ENCODE assay signal across 2 cellular contexts in the genomic region with DNA sequence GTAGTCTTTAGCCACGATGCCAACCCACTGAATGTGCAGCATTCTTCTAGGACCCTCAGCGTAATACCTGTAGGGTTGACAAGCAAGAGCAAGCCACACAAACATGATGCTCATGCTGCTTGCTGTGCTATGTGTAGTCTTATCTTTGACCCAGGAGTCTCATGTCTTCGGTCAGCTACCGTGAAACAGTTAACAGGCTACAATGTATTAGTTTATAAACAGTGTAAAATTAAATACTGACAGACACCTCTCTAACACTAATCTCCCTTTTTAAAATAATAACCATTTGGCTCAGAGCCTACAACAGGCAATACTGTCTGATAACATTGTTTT.
TF ChIP-seq lines count a peak whose summit lies in the region.

No MANE protein-coding gene starts in this region.

TF ChIP-seq in A549, 52 proteins besides CTCF, POLR2A, EP300 and RAD21 (continued from another document):
- TF ChIP-seq, protein P1, sequence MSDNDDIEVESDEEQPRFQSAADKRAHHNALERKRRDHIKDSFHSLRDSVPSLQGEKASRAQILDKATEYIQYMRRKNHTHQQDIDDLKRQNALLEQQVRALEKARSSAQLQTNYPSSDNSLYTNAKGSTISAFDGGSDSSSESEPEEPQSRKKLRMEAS (IDR thresholded peaks at IDR 0.05) = no peak
- TF ChIP-seq, protein P2, sequence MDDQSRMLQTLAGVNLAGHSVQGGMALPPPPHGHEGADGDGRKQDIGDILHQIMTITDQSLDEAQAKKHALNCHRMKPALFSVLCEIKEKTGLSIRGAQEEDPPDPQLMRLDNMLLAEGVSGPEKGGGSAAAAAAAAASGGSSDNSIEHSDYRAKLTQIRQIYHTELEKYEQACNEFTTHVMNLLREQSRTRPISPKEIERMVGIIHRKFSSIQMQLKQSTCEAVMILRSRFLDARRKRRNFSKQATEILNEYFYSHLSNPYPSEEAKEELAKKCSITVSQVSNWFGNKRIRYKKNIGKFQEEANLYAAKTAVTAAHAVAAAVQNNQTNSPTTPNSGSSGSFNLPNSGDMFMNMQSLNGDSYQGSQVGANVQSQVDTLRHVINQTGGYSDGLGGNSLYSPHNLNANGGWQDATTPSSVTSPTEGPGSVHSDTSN (IDR thresholded peaks at IDR 0.05) = no peak
- TF ChIP-seq PHF8 (IDR thresholded peaks at IDR 0.05; ENCODE audit: borderline replicate concordance, low read depth) (no peak), MAFK (IDR thresholded peaks at IDR 0.05; ENCODE audit: partially characterized antibody) (no peak), FOXS1 (CRISPR knock-in tag; IDR thresholded peaks at IDR 0.05) (no peak), KDM5A (IDR thresholded peaks at IDR 0.05) (no peak), HEYL (CRISPR knock-in tag; IDR thresholded peaks at IDR 0.05) (no peak), NPAS2 (CRISPR knock-in tag; IDR thresholded peaks at IDR 0.05; ENCODE audit: borderline replicate concordance) (no peak), CBX2 (IDR thresholded peaks at IDR 0.05; ENCODE audit: borderline replicate concordance, low read depth) (no peak), ZC3H11A (IDR thresholded peaks at IDR 0.05) (no peak), ZNF302 (CRISPR knock-in tag; IDR thresholded peaks at IDR 0.05) (no peak), GATA3 (IDR thresholded peaks at IDR 0.05; ENCODE audit: borderline replicate concordance) (no peak), TP53 (CRISPR knock-in tag; IDR thresholded peaks at IDR 0.05) (no peak), CHD4 (IDR thresholded peaks at IDR 0.05; ENCODE audit: borderline replicate concordance) (no peak)
- TF ChIP-seq, protein P3, sequence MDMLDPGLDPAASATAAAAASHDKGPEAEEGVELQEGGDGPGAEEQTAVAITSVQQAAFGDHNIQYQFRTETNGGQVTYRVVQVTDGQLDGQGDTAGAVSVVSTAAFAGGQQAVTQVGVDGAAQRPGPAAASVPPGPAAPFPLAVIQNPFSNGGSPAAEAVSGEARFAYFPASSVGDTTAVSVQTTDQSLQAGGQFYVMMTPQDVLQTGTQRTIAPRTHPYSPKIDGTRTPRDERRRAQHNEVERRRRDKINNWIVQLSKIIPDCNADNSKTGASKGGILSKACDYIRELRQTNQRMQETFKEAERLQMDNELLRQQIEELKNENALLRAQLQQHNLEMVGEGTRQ (IDR thresholded peaks at IDR 0.05) = no peak
- TF ChIP-seq, protein P4, sequence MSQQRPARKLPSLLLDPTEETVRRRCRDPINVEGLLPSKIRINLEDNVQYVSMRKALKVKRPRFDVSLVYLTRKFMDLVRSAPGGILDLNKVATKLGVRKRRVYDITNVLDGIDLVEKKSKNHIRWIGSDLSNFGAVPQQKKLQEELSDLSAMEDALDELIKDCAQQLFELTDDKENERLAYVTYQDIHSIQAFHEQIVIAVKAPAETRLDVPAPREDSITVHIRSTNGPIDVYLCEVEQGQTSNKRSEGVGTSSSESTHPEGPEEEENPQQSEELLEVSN (IDR thresholded peaks at IDR 0.05; ENCODE audit: borderline replicate concordance, low read depth) = no peak
- TF ChIP-seq, protein P5, sequence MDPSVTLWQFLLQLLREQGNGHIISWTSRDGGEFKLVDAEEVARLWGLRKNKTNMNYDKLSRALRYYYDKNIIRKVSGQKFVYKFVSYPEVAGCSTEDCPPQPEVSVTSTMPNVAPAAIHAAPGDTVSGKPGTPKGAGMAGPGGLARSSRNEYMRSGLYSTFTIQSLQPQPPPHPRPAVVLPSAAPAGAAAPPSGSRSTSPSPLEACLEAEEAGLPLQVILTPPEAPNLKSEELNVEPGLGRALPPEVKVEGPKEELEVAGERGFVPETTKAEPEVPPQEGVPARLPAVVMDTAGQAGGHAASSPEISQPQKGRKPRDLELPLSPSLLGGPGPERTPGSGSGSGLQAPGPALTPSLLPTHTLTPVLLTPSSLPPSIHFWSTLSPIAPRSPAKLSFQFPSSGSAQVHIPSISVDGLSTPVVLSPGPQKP (IDR thresholded peaks at IDR 0.05; ENCODE audit: low read depth, low read length) = no peak

TF ChIP-seq in GM23338, 12 proteins besides CTCF, POLR2A, EP300 and RAD21 (continued from another document):
- TF ChIP-seq POLR2AphosphoS5 (IDR thresholded peaks at IDR 0.05; ENCODE audit: low read depth) (no peak), STAT1 (IDR thresholded peaks at IDR 0.05; ENCODE audit: unreplicated experiment) (no peak), ZNF331 (CRISPR knock-in tag; IDR thresholded peaks at IDR 0.05; ENCODE audit: low read depth) (no peak), EZH2phosphoT487 (IDR thresholded peaks at IDR 0.05; ENCODE audit: unreplicated experiment) (no peak)
- TF ChIP-seq, protein P6, sequence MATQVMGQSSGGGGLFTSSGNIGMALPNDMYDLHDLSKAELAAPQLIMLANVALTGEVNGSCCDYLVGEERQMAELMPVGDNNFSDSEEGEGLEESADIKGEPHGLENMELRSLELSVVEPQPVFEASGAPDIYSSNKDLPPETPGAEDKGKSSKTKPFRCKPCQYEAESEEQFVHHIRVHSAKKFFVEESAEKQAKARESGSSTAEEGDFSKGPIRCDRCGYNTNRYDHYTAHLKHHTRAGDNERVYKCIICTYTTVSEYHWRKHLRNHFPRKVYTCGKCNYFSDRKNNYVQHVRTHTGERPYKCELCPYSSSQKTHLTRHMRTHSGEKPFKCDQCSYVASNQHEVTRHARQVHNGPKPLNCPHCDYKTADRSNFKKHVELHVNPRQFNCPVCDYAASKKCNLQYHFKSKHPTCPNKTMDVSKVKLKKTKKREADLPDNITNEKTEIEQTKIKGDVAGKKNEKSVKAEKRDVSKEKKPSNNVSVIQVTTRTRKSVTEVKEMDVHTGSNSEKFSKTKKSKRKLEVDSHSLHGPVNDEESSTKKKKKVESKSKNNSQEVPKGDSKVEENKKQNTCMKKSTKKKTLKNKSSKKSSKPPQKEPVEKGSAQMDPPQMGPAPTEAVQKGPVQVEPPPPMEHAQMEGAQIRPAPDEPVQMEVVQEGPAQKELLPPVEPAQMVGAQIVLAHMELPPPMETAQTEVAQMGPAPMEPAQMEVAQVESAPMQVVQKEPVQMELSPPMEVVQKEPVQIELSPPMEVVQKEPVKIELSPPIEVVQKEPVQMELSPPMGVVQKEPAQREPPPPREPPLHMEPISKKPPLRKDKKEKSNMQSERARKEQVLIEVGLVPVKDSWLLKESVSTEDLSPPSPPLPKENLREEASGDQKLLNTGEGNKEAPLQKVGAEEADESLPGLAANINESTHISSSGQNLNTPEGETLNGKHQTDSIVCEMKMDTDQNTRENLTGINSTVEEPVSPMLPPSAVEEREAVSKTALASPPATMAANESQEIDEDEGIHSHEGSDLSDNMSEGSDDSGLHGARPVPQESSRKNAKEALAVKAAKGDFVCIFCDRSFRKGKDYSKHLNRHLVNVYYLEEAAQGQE (IDR thresholded peaks at IDR 0.05; ENCODE audit: unreplicated experiment) = no peak
- TF ChIP-seq, protein P7, sequence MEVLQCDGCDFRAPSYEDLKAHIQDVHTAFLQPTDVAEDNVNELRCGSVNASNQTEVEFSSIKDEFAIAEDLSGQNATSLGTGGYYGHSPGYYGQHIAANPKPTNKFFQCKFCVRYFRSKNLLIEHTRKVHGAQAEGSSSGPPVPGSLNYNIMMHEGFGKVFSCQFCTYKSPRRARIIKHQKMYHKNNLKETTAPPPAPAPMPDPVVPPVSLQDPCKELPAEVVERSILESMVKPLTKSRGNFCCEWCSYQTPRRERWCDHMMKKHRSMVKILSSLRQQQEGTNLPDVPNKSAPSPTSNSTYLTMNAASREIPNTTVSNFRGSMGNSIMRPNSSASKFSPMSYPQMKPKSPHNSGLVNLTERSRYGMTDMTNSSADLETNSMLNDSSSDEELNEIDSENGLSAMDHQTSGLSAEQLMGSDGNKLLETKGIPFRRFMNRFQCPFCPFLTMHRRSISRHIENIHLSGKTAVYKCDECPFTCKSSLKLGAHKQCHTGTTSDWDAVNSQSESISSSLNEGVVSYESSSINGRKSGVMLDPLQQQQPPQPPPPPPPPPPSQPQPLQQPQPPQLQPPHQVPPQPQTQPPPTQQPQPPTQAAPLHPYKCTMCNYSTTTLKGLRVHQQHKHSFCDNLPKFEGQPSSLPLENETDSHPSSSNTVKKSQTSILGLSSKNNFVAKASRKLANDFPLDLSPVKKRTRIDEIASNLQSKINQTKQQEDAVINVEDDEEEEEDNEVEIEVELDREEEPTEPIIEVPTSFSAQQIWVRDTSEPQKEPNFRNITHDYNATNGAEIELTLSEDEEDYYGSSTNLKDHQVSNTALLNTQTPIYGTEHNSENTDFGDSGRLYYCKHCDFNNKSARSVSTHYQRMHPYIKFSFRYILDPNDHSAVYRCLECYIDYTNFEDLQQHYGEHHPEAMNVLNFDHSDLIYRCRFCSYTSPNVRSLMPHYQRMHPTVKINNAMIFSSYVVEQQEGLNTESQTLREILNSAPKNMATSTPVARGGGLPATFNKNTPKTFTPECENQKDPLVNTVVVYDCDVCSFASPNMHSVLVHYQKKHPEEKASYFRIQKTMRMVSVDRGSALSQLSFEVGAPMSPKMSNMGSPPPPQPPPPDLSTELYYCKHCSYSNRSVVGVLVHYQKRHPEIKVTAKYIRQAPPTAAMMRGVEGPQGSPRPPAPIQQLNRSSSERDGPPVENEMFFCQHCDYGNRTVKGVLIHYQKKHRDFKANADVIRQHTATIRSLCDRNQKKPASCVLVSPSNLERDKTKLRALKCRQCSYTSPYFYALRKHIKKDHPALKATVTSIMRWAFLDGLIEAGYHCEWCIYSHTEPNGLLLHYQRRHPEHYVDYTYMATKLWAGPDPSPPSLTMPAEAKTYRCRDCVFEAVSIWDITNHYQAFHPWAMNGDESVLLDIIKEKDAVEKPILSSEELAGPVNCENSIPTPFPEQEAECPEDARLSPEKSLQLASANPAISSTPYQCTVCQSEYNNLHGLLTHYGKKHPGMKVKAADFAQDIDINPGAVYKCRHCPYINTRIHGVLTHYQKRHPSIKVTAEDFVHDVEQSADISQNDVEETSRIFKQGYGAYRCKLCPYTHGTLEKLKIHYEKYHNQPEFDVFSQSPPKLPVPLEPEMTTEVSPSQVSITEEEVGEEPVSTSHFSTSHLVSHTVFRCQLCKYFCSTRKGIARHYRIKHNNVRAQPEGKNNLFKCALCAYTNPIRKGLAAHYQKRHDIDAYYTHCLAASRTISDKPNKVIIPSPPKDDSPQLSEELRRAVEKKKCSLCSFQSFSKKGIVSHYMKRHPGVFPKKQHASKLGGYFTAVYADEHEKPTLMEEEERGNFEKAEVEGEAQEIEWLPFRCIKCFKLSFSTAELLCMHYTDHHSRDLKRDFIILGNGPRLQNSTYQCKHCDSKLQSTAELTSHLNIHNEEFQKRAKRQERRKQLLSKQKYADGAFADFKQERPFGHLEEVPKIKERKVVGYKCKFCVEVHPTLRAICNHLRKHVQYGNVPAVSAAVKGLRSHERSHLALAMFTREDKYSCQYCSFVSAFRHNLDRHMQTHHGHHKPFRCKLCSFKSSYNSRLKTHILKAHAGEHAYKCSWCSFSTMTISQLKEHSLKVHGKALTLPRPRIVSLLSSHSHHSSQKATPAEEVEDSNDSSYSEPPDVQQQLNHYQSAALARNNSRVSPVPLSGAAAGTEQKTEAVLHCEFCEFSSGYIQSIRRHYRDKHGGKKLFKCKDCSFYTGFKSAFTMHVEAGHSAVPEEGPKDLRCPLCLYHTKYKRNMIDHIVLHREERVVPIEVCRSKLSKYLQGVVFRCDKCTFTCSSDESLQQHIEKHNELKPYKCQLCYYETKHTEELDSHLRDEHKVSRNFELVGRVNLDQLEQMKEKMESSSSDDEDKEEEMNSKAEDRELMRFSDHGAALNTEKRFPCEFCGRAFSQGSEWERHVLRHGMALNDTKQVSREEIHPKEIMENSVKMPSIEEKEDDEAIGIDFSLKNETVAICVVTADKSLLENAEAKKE (CRISPR knock-in tag; IDR thresholded peaks at IDR 0.05) = no peak
TF ChIP-seq in GM23338: peak in this region for 0.
